Comparison of ENCODE assay signal across 9 cellular contexts in genomic region chr3:35946121-35946856, GRCh38.
DNase-seq lines count a peak whose midpoint lies in the region; ATAC-seq and TF ChIP-seq lines count a peak whose summit lies in the region.
"Had no signal": no experiment of that assay in that cellular context is flagged by ENCODE, and none has a peak within 500 bp of the region (broad histone marks: within the 10 kb centered on the region; RNA-seq: fewer than 3 reads in every experiment).

No MANE protein-coding gene starts in this region.

- TF ChIP-seq POLR2A in adrenal gland (IDR thresholded peaks at IDR 0.05): no peak

- H3K9me3 ChIP-seq in adrenal gland (replicated peaks in 1 of 3): no peaks in the 10 kb centered on the region

- WGBS in adrenal gland, 4 donors: 36 to 41% (median 39%) methylated on average over 8 of the region's 8 CpGs

- intact Hi-C loops in adrenal gland (cut with DNase I): no loop called here

- H3K4me3 ChIP-seq in adrenal gland: no peak overlapping the region

- peak; percentile 60 for TF ChIP-seq RAD21 in Ishikawa (IDR thresholded peaks at IDR 0.05; ENCODE audit: low read depth)

- no peaks in the 10 kb centered on the region for H3K4me1 ChIP-seq in adrenal gland (replicated peaks in 1 of 2)

- DNase-seq in EH (ENCODE audit: low read depth) (peak; percentile 45), adrenal gland (no peak), medulla oblongata (ENCODE audit: extremely low spot score) (peak; percentile 60), OCI-M2 (lab: John Stamatoyannopoulos, UW; ENCODE audit: unreplicated experiment) (no peak)
- no peak for DNase-seq in stimulated activated CD4-positive, alpha-beta T cell treated with anti-CD3 and anti-CD28 coated beads, Interleukin-2, amount 100 ng/mL, for 24 hours
- DNase-seq in activated CD4-positive, alpha-beta T cell treated with anti-CD3 and anti-CD28 coated beads, Interleukin-2, amount 50 U/mL, for 4 hours: no peak
- DNase-seq: activated naive CD8-positive, alpha-beta T cell treated with anti-CD3 and anti-CD28 coated beads, Interleukin-2, amount 10 ng/mL, durations not matched to agents 7 days and 5 days had no signal

- no peaks in the 10 kb centered on the region for H3K27me3 ChIP-seq in adrenal gland

- no peak for ATAC-seq in HG02678 (IDR thresholded peaks at IDR 0.05; ENCODE audit: unreplicated experiment)

- no peak overlapping the region for H3K27ac ChIP-seq in adrenal gland

- no peak for TF ChIP-seq EP300 in Ishikawa (IDR thresholded peaks at IDR 0.05; ENCODE audit: borderline replicate concordance)

- no peaks in the 10 kb centered on the region for H3K36me3 ChIP-seq in adrenal gland (replicated peaks in 1 of 2)

- TF ChIP-seq CTCF in adrenal gland (IDR thresholded peaks at IDR 0.05): peak in 4 of 6 experiments; percentile 14 to 39 (median 18)

TF ChIP-seq in Ishikawa, 13 proteins besides CTCF, POLR2A, EP300 and RAD21:
- TF ChIP-seq MAX (IDR thresholded peaks at IDR 0.05): no peak
- TF ChIP-seq CEBPB (IDR thresholded peaks at IDR 0.05): no peak
- TF ChIP-seq ZBTB7A (IDR thresholded peaks at IDR 0.05; ENCODE audit: low read depth): no peak
- TF ChIP-seq TEAD4 (IDR thresholded peaks at IDR 0.05): peak; percentile 58; the same call in 1 of the 2 replicates
TF ChIP-seq in Ishikawa: peak in this region for 1.

Comparison
In these comparisons a context has a peak if more than half of its experiments do, and no peak if none do; other contexts are left out.
1. DNase-seq: peak in EH (single experiment) and medulla oblongata (single experiment); none in adrenal gland (0 of 7), stimulated activated CD4-positive, alpha-beta T cell treated with anti-CD3 and anti-CD28 coated beads, Interleukin-2, amount 100 ng/mL, for 24 hours (0 of 2), OCI-M2 (single experiment) and activated CD4-positive, alpha-beta T cell treated with anti-CD3 and anti-CD28 coated beads, Interleukin-2, amount 50 U/mL, for 4 hours (0 of 2).